Comparison of ENCODE assay signal across 22 cellular contexts in genomic region chr4:138951764-138952163, GRCh38.
"Had no signal": no experiment of that assay in that cellular context is flagged by ENCODE, and none has a peak within 500 bp of the region (broad histone marks: within the 10 kb centered on the region; RNA-seq: fewer than 3 reads in every experiment).

No MANE protein-coding gene starts in this region.

- FAIRE-seq: K562 had no signal

- H3K36me3 ChIP-seq: adrenal gland, cardiac muscle cell, Peyer's patch had no signal

- H3K27me3 ChIP-seq: adrenal gland, body of pancreas, cardiac muscle cell, Peyer's patch had no signal

- ATAC-seq: activated CD8-positive, alpha-beta T cell treated with anti-CD3 and anti-CD28 coated beads, Interleukin-2, amount 10 ng/mL, durations not matched to agents 7 days and 5 days; body of pancreas; K562; WTC11 had no signal

- DNase-seq: activated CD4-positive, CD25-positive, alpha-beta regulatory T cell treated with anti-CD3 and anti-CD28 coated beads, Interleukin-2, amount 50 U/mL, for 72 hours; activated CD8-positive, alpha-beta memory T cell treated with anti-CD3 and anti-CD28 coated beads, Interleukin-2, amount 50 U/mL, for 48 hours; activated CD8-positive, alpha-beta T cell treated with anti-CD3 and anti-CD28 coated beads, Interleukin-2, amount 10 ng/mL, durations not matched to agents 7 days and 5 days; activated naive CD8-positive, alpha-beta T cell treated with anti-CD3 and anti-CD28 coated beads, Interleukin-2, amount 10 ng/mL, durations not matched to agents 7 days and 5 days; activated T-cell treated with anti-CD3 and anti-CD28 coated beads, Interleukin-2, amount 50 U/mL, for 1 hour; adrenal gland; aorta; body of pancreas; Karpas-422; NCI-H1048; NCI-H2029; NCI-H2107; NCI-H2171 treated with DMSO at 0.1 percent for 48 hours; NCI-H526; NCI-H774; OCI-M1; Peyer's patch; SHP77 treated with DMSO at 0.1 percent for 48 hours had no signal

- H3K9me3 Mint-ChIP-seq: activated naive CD8-positive, alpha-beta T cell treated with anti-CD3 and anti-CD28 coated beads, Interleukin-2, amount 10 ng/mL, durations not matched to agents 7 days and 5 days; T-helper 1 cell treated with Interleukin-12 subunit alpha and Interleukin-12 subunit beta and Interleukin-4 antibody, amounts not matched to agents 30 μg/mL and 1 μg/mL, for 36 hours had no signal

- H3K4me3 Mint-ChIP-seq: activated CD8-positive, alpha-beta T cell treated with anti-CD3 and anti-CD28 coated beads, Interleukin-2, amount 10 ng/mL, durations not matched to agents 7 days and 5 days; activated naive CD8-positive, alpha-beta T cell treated with anti-CD3 and anti-CD28 coated beads, Interleukin-2, amount 10 ng/mL, durations not matched to agents 7 days and 5 days; T-helper 1 cell treated with Interleukin-12 subunit alpha and Interleukin-12 subunit beta and Interleukin-4 antibody, amounts not matched to agents 30 μg/mL and 1 μg/mL, for 36 hours; WTC11 had no signal

- H3K4me1 Mint-ChIP-seq: activated naive CD8-positive, alpha-beta T cell treated with anti-CD3 and anti-CD28 coated beads, Interleukin-2, amount 10 ng/mL, durations not matched to agents 7 days and 5 days had no signal

- H3K27ac ChIP-seq: adrenal gland, body of pancreas, cardiac muscle cell, Peyer's patch had no signal

- H3K4me3 ChIP-seq: adrenal gland, body of pancreas, cardiac muscle cell, K562, Peyer's patch had no signal

- H3K36me3 Mint-ChIP-seq: activated naive CD8-positive, alpha-beta T cell treated with anti-CD3 and anti-CD28 coated beads, Interleukin-2, amount 10 ng/mL, durations not matched to agents 7 days and 5 days; WTC11 had no signal

- H3K27ac Mint-ChIP-seq: activated CD8-positive, alpha-beta T cell treated with anti-CD3 and anti-CD28 coated beads, Interleukin-2, amount 10 ng/mL, durations not matched to agents 7 days and 5 days; activated naive CD8-positive, alpha-beta T cell treated with anti-CD3 and anti-CD28 coated beads, Interleukin-2, amount 10 ng/mL, durations not matched to agents 7 days and 5 days; T-helper 1 cell treated with Interleukin-12 subunit alpha and Interleukin-12 subunit beta and Interleukin-4 antibody, amounts not matched to agents 30 μg/mL and 1 μg/mL, for 36 hours; WTC11 had no signal

- H3K4me1 ChIP-seq: body of pancreas had no signal

- H3K9me3 ChIP-seq: adrenal gland, body of pancreas, Peyer's patch had no signal
